ENCODE assay signal across 17 cellular contexts in genomic region chr18:55351220-55351619, GRCh38.
DNase-seq lines count a peak whose midpoint lies in the region; ATAC-seq and TF ChIP-seq lines count a peak whose summit lies in the region.
"Had no signal": no experiment of that assay in that cellular context is flagged by ENCODE, and none has a peak within 500 bp of the region (broad histone marks: within the 10 kb centered on the region; RNA-seq: fewer than 3 reads in every experiment).

No MANE protein-coding gene starts in this region.

- peaks cover 100% of the 10 kb centered on the region for H3K79me2 ChIP-seq in OCI-LY3 (ENCODE audit: low read length)

- peaks cover 68% of the 10 kb centered on the region for H3K4me1 ChIP-seq in OCI-LY3 (ENCODE audit: low read length)
- H3K4me1 ChIP-seq in endodermal cell (ENCODE audit: control insufficient read depth, insufficient read depth, low read length): peaks cover 17% of the 10 kb centered on the region
- H3K4me1 ChIP-seq in mesodermal cell (ENCODE audit: control insufficient read depth, insufficient read depth, low read length, poor library complexity, severe bottlenecking): peaks cover 29% of the 10 kb centered on the region
- peaks cover 0 to 7% of the 10 kb centered on the region in 2 donors for H3K4me1 ChIP-seq in thoracic aorta (ENCODE audit: control insufficient read depth in 1 of 2, low read depth in 2 of 2)
- H3K4me1 ChIP-seq: SJCRH30 had no signal

- H3K36me3 ChIP-seq in OCI-LY3 (replicated peaks; ENCODE audit: low read depth, low read length) (peaks cover 41% of the 10 kb centered on the region), endodermal cell (ENCODE audit: control insufficient read depth, insufficient read depth, low read length) (no peaks in the 10 kb centered on the region), mesodermal cell (ENCODE audit: control insufficient read depth, insufficient read depth, low read length) (peaks cover 19% of the 10 kb centered on the region), thoracic aorta (no peaks in the 10 kb centered on the region)
- H3K36me3 ChIP-seq: esophagus squamous epithelium, SJCRH30 had no signal

- H3K27ac ChIP-seq in OCI-LY3 (ENCODE audit: low read length): peak overlapping the region; percentile 20
- peak overlapping the region; percentile 36 for H3K27ac ChIP-seq in endodermal cell (ENCODE audit: low read depth, low read length)
- peak overlapping the region; percentile 39 for H3K27ac ChIP-seq in mesodermal cell (ENCODE audit: low read depth, low read length, severe bottlenecking)
- H3K27ac ChIP-seq in thoracic aorta: no peak overlapping the region
- H3K27ac ChIP-seq: esophagus squamous epithelium, SJCRH30 had no signal

- H4K20me1 ChIP-seq in OCI-LY3 (ENCODE audit: insufficient read depth, low read length): peaks cover 98% of the 10 kb centered on the region

- H3K36me3 Mint-ChIP-seq in endodermal cell (ENCODE audit: low read depth): no peaks in the 10 kb centered on the region
- H3K36me3 Mint-ChIP-seq: activated naive CD8-positive, alpha-beta T cell treated with anti-CD3 and anti-CD28 coated beads, Interleukin-2, amount 10 ng/mL, durations not matched to agents 7 days and 5 days; CD8-positive, alpha-beta memory T cell had no signal

- H3K9ac ChIP-seq in OCI-LY3 (ENCODE audit: low read length) (peak overlapping the region; percentile 3; the same call in 1 of the 2 replicates), endodermal cell (ENCODE audit: extremely low read depth, low read length, poor library complexity, severe bottlenecking) (no peak overlapping the region)

- H3K27me3 Mint-ChIP-seq in endodermal cell (ENCODE audit: insufficient read depth): no peaks in the 10 kb centered on the region
- H3K27me3 Mint-ChIP-seq: CD8-positive, alpha-beta memory T cell had no signal

- DNase-seq in endodermal cell (no peak), thoracic aorta (ENCODE audit: low spot score) (no peak), amniotic stem cell (lab: John Stamatoyannopoulos, UW) (no peak), cortex of kidney (lab: John Stamatoyannopoulos, UW) (no peak)
- no peak for DNase-seq in stimulated activated CD4-positive, alpha-beta T cell treated with anti-CD3 and anti-CD28 coated beads, Interleukin-4, amount 100 ng/mL, for 1 hour
- DNase-seq: activated CD4-positive, alpha-beta T cell treated with anti-CD3 and anti-CD28 coated beads, Interleukin-2, amount 50 U/mL, for 1 hour; activated naive CD8-positive, alpha-beta T cell treated with anti-CD3 and anti-CD28 coated beads, Interleukin-2, amount 10 ng/mL, durations not matched to agents 7 days and 5 days; activated T-cell treated with anti-CD3 and anti-CD28 coated beads, Interleukin-2, amount 50 U/mL, for 48 hours; CD8-positive, alpha-beta memory T cell; esophagus squamous epithelium; mammary epithelial cell; SJCRH30; stimulated activated CD4-positive, alpha-beta T cell treated with anti-CD3 and anti-CD28 coated beads, Interleukin-12 subunit alpha, Interleukin-12 subunit beta, amount 100 ng/mL, for 4 hours had no signal

- peak overlapping the region; percentile 33 for H3K4me2 ChIP-seq in OCI-LY3 (ENCODE audit: low read length)

- H3K27ac Mint-ChIP-seq in endodermal cell: peak overlapping the region; percentile 14
- H3K27ac Mint-ChIP-seq: activated naive CD8-positive, alpha-beta T cell treated with anti-CD3 and anti-CD28 coated beads, Interleukin-2, amount 10 ng/mL, durations not matched to agents 7 days and 5 days; CD8-positive, alpha-beta memory T cell had no signal

- no peak overlapping the region for H2AFZ ChIP-seq in OCI-LY3 (ENCODE audit: low read depth, low read length)

- H3K4me3 ChIP-seq in OCI-LY3 (ENCODE audit: low read length) (no peak overlapping the region), endodermal cell (ENCODE audit: low read length) (no peak overlapping the region), mesodermal cell (ENCODE audit: extremely low read depth, insufficient read depth, low read length, poor library complexity, severe bottlenecking) (no peak overlapping the region), thoracic aorta (no peak overlapping the region)
- H3K4me3 ChIP-seq: esophagus squamous epithelium, K562, SJCRH30 had no signal

- peak overlapping the region; percentile 0 for H3K4me3 Mint-ChIP-seq in endodermal cell
- H3K4me3 Mint-ChIP-seq: activated naive CD8-positive, alpha-beta T cell treated with anti-CD3 and anti-CD28 coated beads, Interleukin-2, amount 10 ng/mL, durations not matched to agents 7 days and 5 days; CD8-positive, alpha-beta memory T cell had no signal

- H3K27me3 ChIP-seq in OCI-LY3 (ENCODE audit: low read depth, low read length) (no peaks in the 10 kb centered on the region), endodermal cell (ENCODE audit: control insufficient read depth, insufficient read depth, low read length, poor library complexity, severe bottlenecking) (no peaks in the 10 kb centered on the region), thoracic aorta (replicated peaks; ENCODE audit: insufficient read depth) (no peaks in the 10 kb centered on the region)
- H3K27me3 ChIP-seq: esophagus squamous epithelium, SJCRH30 had no signal

- 35 to 39% methylated on average over 3 to 5 of the region's 5 CpGs for WGBS in endodermal cell (ENCODE audit: insufficient coverage in 1 of 2, insufficient read length in 1 of 2), 2 experiments
- 24% methylated on average over 3 of the region's 5 CpGs; no CpG with 5 or more reads in 1 of the 2 experiments for WGBS in mesodermal cell (ENCODE audit: insufficient coverage in 2 of 2), 2 experiments

- ATAC-seq in thoracic aorta (ENCODE audit: insufficient number of reproducible peaks, low FRiP score, low read depth) (peak; percentile 43), HG02678 (IDR thresholded peaks at IDR 0.05; ENCODE audit: unreplicated experiment) (no peak)
- ATAC-seq: K562 had no signal

- H3K9me3 Mint-ChIP-seq in endodermal cell: no peaks in the 10 kb centered on the region
- H3K9me3 Mint-ChIP-seq: activated naive CD8-positive, alpha-beta T cell treated with anti-CD3 and anti-CD28 coated beads, Interleukin-2, amount 10 ng/mL, durations not matched to agents 7 days and 5 days had no signal

- no peaks in the 10 kb centered on the region for H3K9me3 ChIP-seq in OCI-LY3 (ENCODE audit: insufficient read depth, low read length)
- no peaks in the 10 kb centered on the region for H3K9me3 ChIP-seq in endodermal cell (ENCODE audit: control insufficient read depth, low read length)
- H3K9me3 ChIP-seq in mesodermal cell (ENCODE audit: control insufficient read depth, low read length): no peaks in the 10 kb centered on the region
- H3K9me3 ChIP-seq in thoracic aorta: no peaks in the 10 kb centered on the region
- H3K9me3 ChIP-seq: esophagus squamous epithelium, SJCRH30 had no signal

- H3K4me1 Mint-ChIP-seq in endodermal cell: peaks cover 54% of the 10 kb centered on the region
- H3K4me1 Mint-ChIP-seq: activated naive CD8-positive, alpha-beta T cell treated with anti-CD3 and anti-CD28 coated beads, Interleukin-2, amount 10 ng/mL, durations not matched to agents 7 days and 5 days; CD8-positive, alpha-beta memory T cell had no signal

- no peak; the same call in 1 of the 2 replicates for TF ChIP-seq CTCF in OCI-LY3 (IDR thresholded peaks at IDR 0.05; ENCODE audit: low read depth, low read length)
- TF ChIP-seq CTCF in endodermal cell (conservative IDR thresholded peaks at IDR 0.05): no peak
- TF ChIP-seq CTCF in thoracic aorta (IDR thresholded peaks at IDR 0.05): no peak

Comparison
In these comparisons a context has a peak if more than half of its experiments do, and no peak if none do; other contexts are left out.
1. H3K27ac ChIP-seq: peak in OCI-LY3 (single experiment), endodermal cell (single experiment) and mesodermal cell (single experiment); none in thoracic aorta (0 of 2).